In genomic region chr10:100479059-100479458, GRCh38 we compare ENCODE assay signal across 1 cellular context.
TF ChIP-seq lines count a peak whose summit lies in the region.

No MANE protein-coding gene starts in this region.

TF ChIP-seq in HEK293, 187 proteins besides CTCF, POLR2A, EP300 and RAD21 (continued from another document and continues in another):
- TF ChIP-seq ZNF148 (tag by site-specific recombination; IDR thresholded peaks at IDR 0.05; ENCODE audit: borderline replicate concordance) (no peak), SP2 (tag by site-specific recombination; IDR thresholded peaks at IDR 0.05) (no peak), ZNF561 (tag by site-specific recombination; IDR thresholded peaks at IDR 0.05; ENCODE audit: borderline replicate concordance) (peak; percentile 80), ZBTB11 (tag by site-specific recombination; conservative IDR thresholded peaks at IDR 0.05; ENCODE audit: low read depth) (no peak), MZF1 (tag by site-specific recombination; IDR thresholded peaks at IDR 0.05; ENCODE audit: borderline replicate concordance) (no peak), SP3 (tag by site-specific recombination; IDR thresholded peaks at IDR 0.05) (no peak), KLF17 (tag by site-specific recombination; IDR thresholded peaks at IDR 0.05) (no peak), ZNF514 (tag by site-specific recombination; IDR thresholded peaks at IDR 0.05) (no peak), ZNF785 (tag by site-specific recombination; IDR thresholded peaks at IDR 0.05) (no peak), BCL11B (tag by site-specific recombination; IDR thresholded peaks at IDR 0.05; ENCODE audit: low read depth) (no peak), OSR2 (tag by site-specific recombination; IDR thresholded peaks at IDR 0.05) (peak; percentile 77), TRIM28 (IDR thresholded peaks at IDR 0.05; ENCODE audit: borderline replicate concordance, low read length) (no peak), ZNF664 (tag by site-specific recombination; IDR thresholded peaks at IDR 0.05) (no peak), ZNF580 (tag by site-specific recombination; IDR thresholded peaks at IDR 0.05) (peak; percentile 74), ZNF624 (tag by site-specific recombination; IDR thresholded peaks at IDR 0.05) (no peak), ZNF350 (tag by site-specific recombination; IDR thresholded peaks at IDR 0.05) (no peak), ZNF19 (tag by site-specific recombination; IDR thresholded peaks at IDR 0.05; ENCODE audit: low read depth) (no peak), BCL6B (tag by site-specific recombination; IDR thresholded peaks at IDR 0.05) (no peak), ZNF610 (tag by site-specific recombination; IDR thresholded peaks at IDR 0.05; ENCODE audit: borderline replicate concordance) (no peak), ZFP69B (tag by site-specific recombination; IDR thresholded peaks at IDR 0.05) (no peak), ZNF660 (tag by site-specific recombination; IDR thresholded peaks at IDR 0.05) (no peak), ZNF2 (tag by site-specific recombination; IDR thresholded peaks at IDR 0.05) (no peak), PBX3 (CRISPR knock-in tag; IDR thresholded peaks at IDR 0.05) (no peak), ZNF274 (IDR thresholded peaks at IDR 0.05; ENCODE audit: low read length) (no peak), ZNF274 (tag by site-specific recombination; IDR thresholded peaks at IDR 0.05; ENCODE audit: borderline replicate concordance) (no peak), ZNF202 (tag by site-specific recombination; IDR thresholded peaks at IDR 0.05; ENCODE audit: borderline replicate concordance) (no peak), YY2 (tag by site-specific recombination; IDR thresholded peaks at IDR 0.05) (no peak), HOXA7 (CRISPR knock-in tag; IDR thresholded peaks at IDR 0.05; ENCODE audit: borderline replicate concordance) (no peak), ZNF704 (tag by site-specific recombination; IDR thresholded peaks at IDR 0.05) (no peak), ZNF585B (tag by site-specific recombination; IDR thresholded peaks at IDR 0.05) (no peak), ZNF518A (tag by site-specific recombination; conservative IDR thresholded peaks at IDR 0.05; ENCODE audit: low read depth) (no peak), ZNF398 (tag by site-specific recombination; IDR thresholded peaks at IDR 0.05) (no peak), ZNF362 (tag by site-specific recombination; IDR thresholded peaks at IDR 0.05) (no peak), ZNF558 (tag by site-specific recombination; IDR thresholded peaks at IDR 0.05) (no peak), ZNF140 (tag by site-specific recombination; IDR thresholded peaks at IDR 0.05) (no peak), ZBTB21 (tag by site-specific recombination; IDR thresholded peaks at IDR 0.05) (no peak), ZSCAN4 (tag by site-specific recombination; IDR thresholded peaks at IDR 0.05) (no peak), ZNF488 (tag by site-specific recombination; IDR thresholded peaks at IDR 0.05) (no peak), ZNF555 (tag by site-specific recombination; conservative IDR thresholded peaks at IDR 0.05) (no peak)
